In the genomic region with DNA sequence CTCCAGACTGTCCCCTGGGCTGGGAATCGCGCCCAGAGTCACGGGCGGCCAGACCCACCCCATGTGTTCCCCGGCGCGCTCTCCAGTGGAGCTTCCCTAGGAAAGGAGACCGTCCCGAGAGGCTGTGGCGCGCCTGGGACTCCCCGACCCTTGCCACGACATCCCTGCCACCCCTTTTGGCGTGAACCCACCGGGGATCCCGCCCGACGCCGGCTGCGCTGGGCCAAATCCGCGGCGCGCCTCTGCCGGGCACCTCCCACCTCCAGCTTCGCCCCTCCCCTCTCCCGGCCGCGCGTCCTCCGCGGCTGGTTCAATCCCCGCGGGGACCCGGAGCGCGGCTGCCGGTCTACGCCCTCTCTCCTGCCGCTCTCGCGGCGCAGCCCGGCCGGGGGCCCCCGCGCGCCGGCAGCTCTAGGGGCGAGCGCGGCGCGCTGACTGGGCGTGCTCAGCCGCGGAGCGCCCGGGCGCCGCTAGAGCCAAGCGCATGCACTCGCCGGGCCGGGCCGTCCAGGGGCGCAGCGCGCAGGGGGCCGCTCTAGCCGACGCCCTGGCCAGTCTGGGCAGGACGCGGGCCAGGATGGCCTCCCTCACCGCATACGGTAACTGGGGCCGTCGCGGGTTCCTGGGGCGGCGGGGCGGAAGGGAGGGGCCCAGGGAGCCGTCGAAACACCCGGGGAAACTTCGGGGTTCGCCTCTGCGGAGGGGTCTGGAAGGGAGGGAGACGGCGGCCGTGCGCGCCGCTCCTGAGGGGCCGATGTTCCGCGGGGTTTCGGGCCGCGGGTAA, we compare ENCODE assay signal across 10 cellular contexts.
DNase-seq lines count a peak whose midpoint lies in the region; ATAC-seq and TF ChIP-seq lines count a peak whose summit lies in the region.
"Had no signal": no experiment of that assay in that cellular context is flagged by ENCODE, and none has a peak within 500 bp of the region (broad histone marks: within the 10 kb centered on the region; RNA-seq: fewer than 3 reads in every experiment).

No MANE protein-coding gene starts in this region.

- no peaks in the 10 kb centered on the region for H3K9me3 ChIP-seq in tibial nerve

- in situ Hi-C loops in brain microvascular endothelial cell (cut with HindIII; ENCODE audit: low pct_ligation_motif_present, low sequenced_read_pairs) = no loop called here

- H3K36me3 ChIP-seq in brain microvascular endothelial cell (replicated peaks) (no peaks in the 10 kb centered on the region), tibial nerve (no peaks in the 10 kb centered on the region)

- TF ChIP-seq POLR2A in tibial nerve (IDR thresholded peaks at IDR 0.05) = no peak

- WGBS in tibial nerve, 2 donors = 2 to 3% methylated on average over 43 to 50 of the region's 100 CpGs

- no peak overlapping the region for H3K27ac ChIP-seq in brain microvascular endothelial cell
- no peak overlapping the region for H3K27ac ChIP-seq in tibial nerve

- no peak for ATAC-seq in esophagus mucosa
- no peak for ATAC-seq in HG02884 (IDR thresholded peaks at IDR 0.05; ENCODE audit: unreplicated experiment)
- no peak for ATAC-seq in HG02885 (IDR thresholded peaks at IDR 0.05; ENCODE audit: poor library complexity, unreplicated experiment)

- TF ChIP-seq EP300 in tibial nerve (IDR thresholded peaks at IDR 0.05) = no peak

- H3K27me3 ChIP-seq in brain microvascular endothelial cell (replicated peaks) = peaks cover 34% of the 10 kb centered on the region
- peaks cover 0 to 21% of the 10 kb centered on the region in 2 donors for H3K27me3 ChIP-seq in tibial nerve

- peak; percentile 59 for DNase-seq in NCI-H748 (lab: John Stamatoyannopoulos, UW; ENCODE audit: unreplicated experiment)
- no peak for DNase-seq in NCI-H748 treated with DMSO at 0.1 percent for 48 hours (lab: John Stamatoyannopoulos, UW)
- no peak for DNase-seq in brain microvascular endothelial cell
- peak; percentile 19 for DNase-seq in kidney tubule cell (ENCODE audit: low spot score)
- DNase-seq in tibial nerve (ENCODE audit: low spot score in 2 of 2) = no peak
- DNase-seq: CD4-positive, CD25-positive, alpha-beta regulatory T cell; RPMI8226 had no signal

- peak overlapping the region; percentile 50 for H3K4me3 ChIP-seq in brain microvascular endothelial cell (ENCODE audit: low read depth, low read length)
- peak overlapping the region; percentile 26 to 58 (median 38) for H3K4me3 ChIP-seq in tibial nerve

- TF ChIP-seq CTCF in brain microvascular endothelial cell (IDR thresholded peaks at IDR 0.05; ENCODE audit: low read depth, low read length, missing control alignments) = no peak
- TF ChIP-seq CTCF in tibial nerve (IDR thresholded peaks at IDR 0.05) = no peak

- peaks cover 0 to 17% (median 0%) of the 10 kb centered on the region in 4 donors for H3K4me1 ChIP-seq in tibial nerve

Comparison
In these comparisons a context has a peak if more than half of its experiments do, and no peak if none do; other contexts are left out.
1. DNase-seq: peak in NCI-H748 (single experiment) and kidney tubule cell (single experiment); none in NCI-H748 treated with DMSO at 0.1 percent for 48 hours (single experiment), brain microvascular endothelial cell (single experiment) and tibial nerve (0 of 2).